Comparison of ENCODE assay signal across 1 cellular context in genomic region chr10:53744746-53745145, GRCh38.
TF ChIP-seq lines count a peak whose summit lies in the region.

No MANE protein-coding gene starts in this region.

TF ChIP-seq in H1, 55 proteins besides CTCF, POLR2A, EP300 and RAD21:
- TF ChIP-seq SP1 (IDR thresholded peaks at IDR 0.05; ENCODE audit: low read depth, low read length) (no peak), TBP (IDR thresholded peaks at IDR 0.05; ENCODE audit: low read depth, low read length) (peak; percentile 32; the same call in 1 of the 2 replicates)
